Comparison of ENCODE assay signal across 7 cellular contexts in genomic region chr5:163460562-163461176, GRCh38. TPM values are rescaled to one million over a fixed set of nuclear protein-coding genes. Genes with fewer than 3 reads are reported as not detected.
A peak's percentile ranks its signal among the peaks of the same experiment; 100 is the strongest.
DNase-seq lines count a peak whose midpoint lies in the region; ATAC-seq, FAIRE-seq and TF ChIP-seq lines count a peak whose summit lies in the region.

TSS of gene HMMR (plus strand) at chr5:163460632. CDS start at chr5:163460693, 61 bp downstream.

- no peaks in the 10 kb centered on the region for H3K27me3 ChIP-seq in DOHH2 (ENCODE audit: control insufficient read depth, low read length)
- H3K27me3 ChIP-seq in H1 (replicated peaks in 1 of 4; ENCODE audit: control insufficient read depth in 3 of 4, extremely low read depth in 1 of 4, insufficient read depth in 3 of 4, low read length in 3 of 4): no peaks in the 10 kb centered on the region
- no peaks in the 10 kb centered on the region for H3K27me3 ChIP-seq in osteoblast (ENCODE audit: insufficient read depth, low read length)

- H2BK5ac ChIP-seq in H1 (ENCODE audit: low read depth, low read length): peak within 1 kb of the TSS; percentile 91

- no peak for ATAC-seq in GM18868 (IDR thresholded peaks at IDR 0.05; ENCODE audit: unreplicated experiment)

- no peak within 1 kb of the TSS for H2BK15ac ChIP-seq in H1 (ENCODE audit: low read length)

- peak within 1 kb of the TSS; percentile 95 for H3K4ac ChIP-seq in H1 (replicated peaks; ENCODE audit: insufficient read length, low read depth, low read length)

- DNase-seq in HCEC 1CT (peak; percentile 15), RPMI8226 (peak; percentile 37), H1 (ENCODE audit: low read depth in 1 of 2, low spot score in 2 of 2) (peak in 1 of 2 experiments; percentile 84), osteoblast (ENCODE audit: insufficient read length, low spot score, missing footprints) (peak; percentile 31), frontal cortex (ENCODE audit: low spot score in 2 of 2) (no peak)

- no peaks in the 10 kb centered on the region for H3K9me2 ChIP-seq in DOHH2 (replicated peaks; ENCODE audit: control insufficient read depth, low read length)

- peak within 1 kb of the TSS; percentile 89 for H3K18ac ChIP-seq in H1 (ENCODE audit: extremely low read depth, low read length)

- WGBS in H1 (ENCODE audit: extremely low coverage in 1 of 2, insufficient coverage in 1 of 2, insufficient read length in 1 of 2, insufficient replicate concordance in 2 of 2, low coverage in 1 of 2, low lambda C conversion rate in 2 of 2, missing lambda C conversion rate in 1 of 2), 2 experiments: 1% methylated on average over 16 of the region's 23 CpGs; no CpG with 5 or more reads in 1 of the 2 experiments

- H3K23ac ChIP-seq in H1 (ENCODE audit: insufficient read length): no peak within 1 kb of the TSS

- H3K4me1 ChIP-seq in DOHH2 (ENCODE audit: control insufficient read depth, low read length) (peaks cover 41% of the 10 kb centered on the region), H1 (replicated peaks in 1 of 4; ENCODE audit: control insufficient read depth in 3 of 4, insufficient read depth in 4 of 4, low read length in 3 of 4) (peaks cover 0 to 7% (median 2%) of the 10 kb centered on the region in 4 experiments; a peak in 4 of 7 replicates), osteoblast (ENCODE audit: insufficient read depth, low read length) (peaks cover 37% of the 10 kb centered on the region)

- peaks cover 94% of the 10 kb centered on the region for H3K79me2 ChIP-seq in DOHH2 (ENCODE audit: control insufficient read depth, low read length)
- H3K79me2 ChIP-seq in H1 (ENCODE audit: control insufficient read depth in 1 of 2, insufficient read depth in 2 of 2, low read length in 2 of 2): peaks cover 5 to 48% of the 10 kb centered on the region in 2 experiments; a peak in 3 of 4 replicates
- peaks cover 39% of the 10 kb centered on the region for H3K79me2 ChIP-seq in osteoblast (ENCODE audit: insufficient read depth, low read length)

- H3K9ac ChIP-seq in H1 (replicated peaks in 1 of 4; ENCODE audit: extremely low read depth in 1 of 4, low read depth in 3 of 4, low read length in 3 of 4): peak within 1 kb of the TSS; percentile 89 to 98 (median 96)

- H3K23me2 ChIP-seq in H1 (ENCODE audit: low read depth, low read length): peaks cover 5% of the 10 kb centered on the region; the same call in 1 of the 2 replicates

- peak within 1 kb of the TSS; percentile 36 for H2BK120ac ChIP-seq in H1 (replicated peaks; ENCODE audit: low read depth, low read length)

- POLR2A ChIA-PET in H1 (lab: Charles Lee; ENCODE audit: partially characterized antibody): interaction anchor here (0.9 to 9.6 kb wide), 21 partner anchors 9 to 102 kb away, joined by 3 to 189 read pairs (median 8); partner anchors contain the start of genes CCNG1 and MAT2B

- no peak within 1 kb of the TSS for H3K14ac ChIP-seq in H1 (ENCODE audit: insufficient read length)

- peak; percentile 58 to 86 for TF ChIP-seq POLR2A in H1 (IDR thresholded peaks at IDR 0.05; ENCODE audit: control extremely low read depth in 1 of 2, low read depth in 2 of 2, low read length in 2 of 2)

- H4K8ac ChIP-seq in H1 (ENCODE audit: extremely low read depth, insufficient read depth, low read length): peak within 1 kb of the TSS; percentile 98

- H3K56ac ChIP-seq in H1 (replicated peaks; ENCODE audit: insufficient read length, low read depth, low read length): peak within 1 kb of the TSS; percentile 97

- H4K20me1 ChIP-seq in DOHH2 (ENCODE audit: control insufficient read depth, insufficient read depth, low read depth, low read length) (no peaks in the 10 kb centered on the region), H1 (replicated peaks in 1 of 2; ENCODE audit: control insufficient read depth in 1 of 2, insufficient read depth in 2 of 2, low read length in 2 of 2) (no peaks in the 10 kb centered on the region), osteoblast (ENCODE audit: insufficient read depth, low read length) (no peaks in the 10 kb centered on the region)

- TF ChIP-seq CTCF in DOHH2 (IDR thresholded peaks at IDR 0.05; ENCODE audit: low read depth, low read length, poor library complexity, severe bottlenecking) (no peak), H1 (IDR thresholded peaks at IDR 0.05; ENCODE audit: control extremely low read depth in 1 of 3, insufficient read depth in 1 of 3, low read depth in 1 of 3, low read length in 3 of 3) (no peak), osteoblast (IDR thresholded peaks at IDR 0.05; ENCODE audit: extremely low read depth, low read depth, low read length) (no peak)

- peak within 1 kb of the TSS; percentile 93 for H3K27ac ChIP-seq in DOHH2 (ENCODE audit: low read depth, low read length)
- H3K27ac ChIP-seq in H1 (ENCODE audit: low read depth, low read length): peak within 1 kb of the TSS; percentile 99
- peak within 1 kb of the TSS; percentile 99 for H3K27ac ChIP-seq in osteoblast (ENCODE audit: low read depth, low read length)

- no peak for TF ChIP-seq RAD21 in H1 (IDR thresholded peaks at IDR 0.05 in 1 of 2, conservative IDR thresholded peaks at IDR 0.05 in 1 of 2; ENCODE audit: low read depth in 2 of 2, low read length in 2 of 2)

- no peak for TF ChIP-seq EP300 in H1 (IDR thresholded peaks at IDR 0.05; ENCODE audit: borderline replicate concordance in 1 of 2, low read depth in 2 of 2, low read length in 2 of 2)

- no peak for FAIRE-seq in H1 (lab: Jason Lieb, UNC)
- no peak for FAIRE-seq in frontal cortex (lab: Jason Lieb, UNC)

- H3F3A ChIP-seq in DOHH2 (ENCODE audit: control insufficient read depth, insufficient read depth): peaks cover 27% of the 10 kb centered on the region

- no peaks in the 10 kb centered on the region for H3K9me3 ChIP-seq in DOHH2 (ENCODE audit: control insufficient read depth, insufficient read depth, low read length)
- H3K9me3 ChIP-seq in H1 (ENCODE audit: insufficient read depth in 2 of 2, low read depth in 1 of 2, low read length in 1 of 2): no peaks in the 10 kb centered on the region
- no peaks in the 10 kb centered on the region for H3K9me3 ChIP-seq in osteoblast (ENCODE audit: low read depth, low read length)

- H3K79me1 ChIP-seq in H1 (ENCODE audit: low read depth, low read length): no peaks in the 10 kb centered on the region; the same call in 1 of the 2 replicates

- H3K36me3 ChIP-seq in DOHH2 (ENCODE audit: control insufficient read depth, low read length) (peaks cover 76% of the 10 kb centered on the region), H1 (ENCODE audit: control insufficient read depth in 2 of 4, insufficient read depth in 4 of 4, low read length in 3 of 4) (peaks cover 0 to 29% (median 7%) of the 10 kb centered on the region in 4 experiments; a peak in 3 of 8 replicates), osteoblast (ENCODE audit: insufficient read depth, low read length) (peaks cover 3% of the 10 kb centered on the region)

- H2AFZ ChIP-seq in H1 (ENCODE audit: low read length) (peak within 1 kb of the TSS; percentile 96), osteoblast (ENCODE audit: low read length) (peak within 1 kb of the TSS; percentile 99)

- peak within 1 kb of the TSS; percentile 92 for H4K91ac ChIP-seq in H1 (replicated peaks; ENCODE audit: insufficient read length, low read length)

- H2BK20ac ChIP-seq in H1 (ENCODE audit: low read length): 0 out of 2 replicates have a peak within 1 kb of the TSS, but pooled peaks have one; percentile 11

- H3K4me2 ChIP-seq in DOHH2 (ENCODE audit: low read length): peak within 1 kb of the TSS; percentile 100
- peak within 1 kb of the TSS; percentile 64 to 86 for H3K4me2 ChIP-seq in H1 (ENCODE audit: insufficient read depth in 1 of 2, low read depth in 2 of 2, low read length in 2 of 2)
- peak within 1 kb of the TSS; percentile 98 for H3K4me2 ChIP-seq in osteoblast (ENCODE audit: insufficient read depth, low read length)

- H3K4me3 ChIP-seq in DOHH2 (ENCODE audit: low read length): peak within 1 kb of the TSS; percentile 97
- H3K4me3 ChIP-seq in H1 (ENCODE audit: extremely low read depth in 1 of 4, insufficient read depth in 2 of 4, low read depth in 3 of 4, low read length in 4 of 4): peak within 1 kb of the TSS; percentile 93 to 99 (median 98)
- peak within 1 kb of the TSS; percentile 88 for H3K4me3 ChIP-seq in osteoblast (ENCODE audit: insufficient read depth, low read length)

- H2AK5ac ChIP-seq in H1 (ENCODE audit: low read depth, low read length): no peak within 1 kb of the TSS

- CTCF ChIA-PET in H1 (lab: Charles Lee; ENCODE audit: partially characterized antibody): interaction anchor here (0.6 to 1.1 kb wide), 4 partner anchors 13 to 1002 kb away, joined by 3 to 4 read pairs (median 3); no protein-coding TSS in a partner anchor

- peak within 1 kb of the TSS; percentile 96 for H4K5ac ChIP-seq in H1 (ENCODE audit: insufficient read length, low read depth, low read length)

- H2BK12ac ChIP-seq in H1 (ENCODE audit: low read depth, low read length): peak within 1 kb of the TSS; percentile 29; the same call in 1 of the 2 replicates

RNA-seq across cellular contexts. Expression of gene HMMR, which starts in this region (rescaled TPM):
- total RNA-seq in H1 (2021; fragmentation: NEBNext Ultra II Directional; extraction: Animal tissue kit (Norgen Biotek cat#: 25700)): 70.6 and 77.3 TPM in 2 replicates
- polyA plus RNA-seq in H1 (2011; rRNA removed): 8.2 and 17.5 TPM in 2 replicates
- polyA plus RNA-seq in H1 (2011; cell fraction: cytosol; rRNA removed): 24.3 TPM
- 6.2 TPM for polyA plus RNA-seq in H1 (2011; cell fraction: nucleus; rRNA removed)
- 26.3 to 52.3 TPM (median 32.2 TPM) in 4 replicates for polyA plus RNA-seq in H1 (2012, experiment 1 of 2)
- polyA plus RNA-seq in H1 (2012, experiment 2 of 2): 2.5 TPM
- 96.7 TPM for polyA plus RNA-seq in H1 (2013, experiment 1 of 2)
- 94.3 TPM for polyA plus RNA-seq in H1 (2013, experiment 2 of 2)
- 14.3 and 18.1 TPM in 2 replicates for polyA minus RNA-seq in H1 (2011; rRNA and poly(A)+ RNA removed)
- 19.7 TPM for polyA minus RNA-seq in H1 (2011; cell fraction: cytosol; rRNA and poly(A)+ RNA removed)
- 32.9 TPM for polyA minus RNA-seq in H1 (2011; cell fraction: nucleus; rRNA and poly(A)+ RNA removed)
- 2.5 and 2.9 TPM in 2 replicates for total RNA-seq in osteoblast
- 2.9 TPM for total RNA-seq in frontal cortex

Comparison
In these comparisons a context has a peak if more than half of its experiments do, and no peak if none do; other contexts are left out.
1. RNA of gene HMMR (total RNA-seq): 70.6 to 77.3 TPM in H1; 2.9 TPM in frontal cortex (single experiment) and 2.5 to 2.9 TPM in osteoblast; every median in the first group is over 10 times any median in the second.
2. DNase-seq: peak in HCEC 1CT (single experiment), RPMI8226 (single experiment) and osteoblast (single experiment); none in frontal cortex (0 of 2).
3. Peak in every context shown above with its lines, with median percentiles within 50 percentile points of each other: H3K27ac ChIP-seq, H3K4me2 ChIP-seq and H3K4me3 ChIP-seq.